Comparison of ENCODE assay signal across 19 cellular contexts in genomic region chr10:34476607-34477006, GRCh38.
DNase-seq lines count a peak whose midpoint lies in the region; ATAC-seq, FAIRE-seq and TF ChIP-seq lines count a peak whose summit lies in the region.
"Had no signal": no experiment of that assay in that cellular context is flagged by ENCODE, and none has a peak within 500 bp of the region (broad histone marks: within the 10 kb centered on the region; RNA-seq: fewer than 3 reads in every experiment).

No MANE protein-coding gene starts in this region.

- no peak for FAIRE-seq in GM12878 (lab: Jason Lieb, UNC)
- FAIRE-seq: D721Med, G401.6, GM12892 had no signal

- H3K36me3 ChIP-seq in breast epithelium (no peaks in the 10 kb centered on the region), GM12878 (ENCODE audit: control insufficient read depth in 2 of 2, insufficient read depth in 2 of 2, low read length in 1 of 2) (no peaks in the 10 kb centered on the region), hepatocyte (replicated peaks; ENCODE audit: insufficient read depth, low read depth) (no peaks in the 10 kb centered on the region)
- H3K36me3 ChIP-seq: BLaER1 treated with 17β-estradiol and CSF1 and Interleukin-3, amounts not matched to agents 10 nM and 100 nM had no signal

- H4K20me1 ChIP-seq in GM12878 (ENCODE audit: control insufficient read depth, insufficient read depth) (no peaks in the 10 kb centered on the region), hepatocyte (ENCODE audit: insufficient read depth, poor library complexity, severe bottlenecking) (no peaks in the 10 kb centered on the region)

- H3K9me3 ChIP-seq in breast epithelium, result no peaks in the 10 kb centered on the region
- H3K9me3 ChIP-seq in GM12878 (replicated peaks; ENCODE audit: control insufficient read depth, insufficient read depth, low read length), result no peaks in the 10 kb centered on the region
- no peaks in the 10 kb centered on the region for H3K9me3 ChIP-seq in hepatocyte (ENCODE audit: low read depth)
- H3K9me3 ChIP-seq: BLaER1 treated with 17β-estradiol and CSF1 and Interleukin-3, amounts not matched to agents 10 nM and 100 nM had no signal

- H3K27me3 Mint-ChIP-seq in MCF 10A (ENCODE audit: insufficient read depth, unreplicated experiment) (no peaks in the 10 kb centered on the region), osteocyte (ENCODE audit: unreplicated experiment) (no peaks in the 10 kb centered on the region), glutamatergic neuron (ENCODE audit: unreplicated experiment) (no peaks in the 10 kb centered on the region)
- no peaks in the 10 kb centered on the region for H3K27me3 Mint-ChIP-seq in activated naive CD4-positive, alpha-beta T cell treated with anti-CD3 and anti-CD28 coated beads, Interleukin-2, amount 10 ng/mL, durations not matched to agents 7 days and 5 days
- H3K27me3 Mint-ChIP-seq: CD4-positive, alpha-beta T cell had no signal

- H3K27ac ChIP-seq in breast epithelium (no peak overlapping the region), GM12878 (ENCODE audit: control insufficient read depth, insufficient read depth) (no peak overlapping the region), hepatocyte (peak overlapping the region; percentile 65)
- H3K27ac ChIP-seq: BLaER1 treated with 17β-estradiol and CSF1 and Interleukin-3, amounts not matched to agents 10 nM and 100 nM had no signal

- no peak for TF ChIP-seq CTCF in MCF 10A (IDR thresholded peaks at IDR 0.05; ENCODE audit: unreplicated experiment)
- no peak for TF ChIP-seq CTCF in breast epithelium (IDR thresholded peaks at IDR 0.05)
- TF ChIP-seq CTCF in GM12878 (IDR thresholded peaks at IDR 0.05 in 2 of 3, conservative IDR thresholded peaks at IDR 0.05 in 1 of 3; ENCODE audit: control insufficient read depth in 2 of 3, extremely low read depth in 1 of 3, insufficient read depth in 1 of 3, low read depth in 3 of 3, low read length in 3 of 3), result no peak
- TF ChIP-seq CTCF in hepatocyte (IDR thresholded peaks at IDR 0.05; ENCODE audit: poor library complexity), result no peak
- TF ChIP-seq CTCF in osteocyte (IDR thresholded peaks at IDR 0.05), result no peak
- TF ChIP-seq CTCF in glutamatergic neuron (IDR thresholded peaks at IDR 0.05; ENCODE audit: partially characterized antibody, unreplicated experiment), result no peak

- no peak overlapping the region for H3K4me3 ChIP-seq in breast epithelium
- no peak overlapping the region for H3K4me3 ChIP-seq in GM12878
- no peak overlapping the region for H3K4me3 ChIP-seq in hepatocyte
- H3K4me3 ChIP-seq: BLaER1 treated with 17β-estradiol and CSF1 and Interleukin-3, amounts not matched to agents 10 nM and 100 nM had no signal

- intact Hi-C loops in MCF 10A (cut with micrococcal nuclease), result no loop called here
- intact Hi-C loops in breast epithelium (cut with DNase I; ENCODE audit: low total_unique reads), result no loop called here
- intact Hi-C loops in GM12878 (cut with micrococcal nuclease; ENCODE audit: unreplicated experiment), result no loop called here

- POLR2A ChIA-PET in MCF 10A (lab: Yijun Ruan, JAX), result no interaction called here
- POLR2A ChIA-PET in GM12878 (lab: Charles Lee), result no interaction called here

- ATAC-seq in GM12878 (peak; percentile 53), GM21825 (IDR thresholded peaks at IDR 0.05; ENCODE audit: unreplicated experiment) (no peak)
- ATAC-seq: HCT116 had no signal

- H3K79me2 ChIP-seq in GM12878 (ENCODE audit: control insufficient read depth, insufficient read depth, low read length) (no peaks in the 10 kb centered on the region), hepatocyte (peaks cover 17% of the 10 kb centered on the region)

- H3K27me3 ChIP-seq in breast epithelium, result no peaks in the 10 kb centered on the region
- H3K27me3 ChIP-seq in GM12878 (replicated peaks in 1 of 2; ENCODE audit: control insufficient read depth in 2 of 2, insufficient read depth in 2 of 2, low read length in 1 of 2), result no peaks in the 10 kb centered on the region
- no peaks in the 10 kb centered on the region for H3K27me3 ChIP-seq in hepatocyte
- H3K27me3 ChIP-seq: BLaER1 treated with 17β-estradiol and CSF1 and Interleukin-3, amounts not matched to agents 10 nM and 100 nM had no signal

- H3K36me3 Mint-ChIP-seq in MCF 10A (ENCODE audit: insufficient read depth, unreplicated experiment), result peaks cover 12% of the 10 kb centered on the region
- H3K36me3 Mint-ChIP-seq in osteocyte (ENCODE audit: unreplicated experiment), result no peaks in the 10 kb centered on the region
- H3K36me3 Mint-ChIP-seq in activated naive CD4-positive, alpha-beta T cell treated with anti-CD3 and anti-CD28 coated beads, Interleukin-2, amount 10 ng/mL, durations not matched to agents 7 days and 5 days, result no peaks in the 10 kb centered on the region
- H3K36me3 Mint-ChIP-seq in glutamatergic neuron (ENCODE audit: unreplicated experiment), result no peaks in the 10 kb centered on the region

- whole genome bisulfite sequencing in GM12878 (ENCODE audit: insufficient coverage, insufficient replicate concordance, low lambda C conversion rate, missing lambda C conversion rate), result 14% methylated on average over 3 of the region's 3 CpGs
- 93% methylated on average over 3 of the region's 3 CpGs for WGBS in hepatocyte (ENCODE audit: low lambda C conversion rate, missing lambda C conversion rate)

- TF ChIP-seq POLR2A in breast epithelium (IDR thresholded peaks at IDR 0.05), result no peak
- TF ChIP-seq POLR2A in GM12878 (IDR thresholded peaks at IDR 0.05; ENCODE audit: low read depth, low read length), result no peak

- H3K4me3 Mint-ChIP-seq in MCF 10A (ENCODE audit: unreplicated experiment) (no peak overlapping the region), osteocyte (ENCODE audit: unreplicated experiment) (no peak overlapping the region), glutamatergic neuron (ENCODE audit: unreplicated experiment) (no peak overlapping the region)
- H3K4me3 Mint-ChIP-seq in activated naive CD4-positive, alpha-beta T cell treated with anti-CD3 and anti-CD28 coated beads, Interleukin-2, amount 10 ng/mL, durations not matched to agents 7 days and 5 days, result no peak overlapping the region
- H3K4me3 Mint-ChIP-seq: CD4-positive, alpha-beta T cell had no signal

- H3K9ac ChIP-seq in GM12878 (ENCODE audit: control insufficient read depth, insufficient read depth, low read length), result no peak overlapping the region
- H3K9ac ChIP-seq: BLaER1 treated with 17β-estradiol and CSF1 and Interleukin-3, amounts not matched to agents 10 nM and 100 nM had no signal

- H3K4me1 ChIP-seq in breast epithelium (no peaks in the 10 kb centered on the region), GM12878 (ENCODE audit: control insufficient read depth, insufficient read depth, low read length) (no peaks in the 10 kb centered on the region), hepatocyte (ENCODE audit: insufficient read depth) (peaks cover 27% of the 10 kb centered on the region)
- H3K4me1 ChIP-seq: BLaER1 treated with 17β-estradiol and CSF1 and Interleukin-3, amounts not matched to agents 10 nM and 100 nM had no signal

- H3K4me2 ChIP-seq in GM12878 (ENCODE audit: control insufficient read depth, insufficient read depth) (no peak overlapping the region), hepatocyte (no peak overlapping the region)
- H3K4me2 ChIP-seq: BLaER1 treated with 17β-estradiol and CSF1 and Interleukin-3, amounts not matched to agents 10 nM and 100 nM had no signal

- H3K4me1 Mint-ChIP-seq in MCF 10A (ENCODE audit: insufficient read depth, unreplicated experiment) (peaks cover 27% of the 10 kb centered on the region), osteocyte (ENCODE audit: unreplicated experiment) (peaks cover 48% of the 10 kb centered on the region), glutamatergic neuron (ENCODE audit: low read depth, unreplicated experiment) (no peaks in the 10 kb centered on the region)
- no peaks in the 10 kb centered on the region for H3K4me1 Mint-ChIP-seq in activated naive CD4-positive, alpha-beta T cell treated with anti-CD3 and anti-CD28 coated beads, Interleukin-2, amount 10 ng/mL, durations not matched to agents 7 days and 5 days

- DNase-seq in MCF 10A (ENCODE audit: unreplicated experiment) (no peak), breast epithelium (ENCODE audit: low spot score in 2 of 2) (no peak), GM12878 (ENCODE audit: low read depth, low spot score) (no peak), hepatocyte (ENCODE audit: low spot score) (no peak), osteocyte (ENCODE audit: extremely low spot score, unreplicated experiment) (no peak), glutamatergic neuron (no peak)
- no peak for DNase-seq in activated naive CD4-positive, alpha-beta T cell treated with anti-CD3 and anti-CD28 coated beads, Interleukin-2, amount 10 ng/mL, durations not matched to agents 7 days and 5 days
- DNase-seq: 8988T; ACHN; CD4-positive, alpha-beta T cell; DMS79 treated with DMSO at 0.1 percent for 48 hours; EL; IMR-90 had no signal

- CTCF ChIA-PET in MCF 10A (lab: Yijun Ruan, JAX) (no interaction called here), GM12878 (lab: Yijun Ruan, JAX) (no interaction called here)
- CTCF ChIA-PET in activated naive CD4-positive, alpha-beta T cell treated with anti-CD3 and anti-CD28 coated beads, Interleukin-2, amount 10 ng/mL, durations not matched to agents 7 days and 5 days (lab: Charles Lee), result no interaction called here

- no peak for TF ChIP-seq RAD21 in GM12878 (IDR thresholded peaks at IDR 0.05; ENCODE audit: insufficient read depth, low read depth, low read length)

- SMC1A ChIA-PET in GM12878 (lab: Charles Lee; ENCODE audit: uncharacterized antibody, unreplicated experiment), result interaction anchor here (1.2 to 2.2 kb wide), 3 partner anchors 9 to 18 kb away, joined by 4 to 8 read pairs (median 6); no protein-coding TSS in a partner anchor

- H3K9me2 ChIP-seq in hepatocyte (replicated peaks; ENCODE audit: insufficient read depth), result no peaks in the 10 kb centered on the region

- H3K27ac Mint-ChIP-seq in MCF 10A (ENCODE audit: low read depth, unreplicated experiment), result peak overlapping the region; percentile 40
- peak overlapping the region; percentile 82 for H3K27ac Mint-ChIP-seq in osteocyte (ENCODE audit: unreplicated experiment)
- H3K27ac Mint-ChIP-seq in activated naive CD4-positive, alpha-beta T cell treated with anti-CD3 and anti-CD28 coated beads, Interleukin-2, amount 10 ng/mL, durations not matched to agents 7 days and 5 days, result no peak overlapping the region
- H3K27ac Mint-ChIP-seq in glutamatergic neuron (ENCODE audit: unreplicated experiment), result no peak overlapping the region
- H3K27ac Mint-ChIP-seq: CD4-positive, alpha-beta T cell had no signal

- no peak for TF ChIP-seq EP300 in GM12878 (IDR thresholded peaks at IDR 0.05; ENCODE audit: borderline replicate concordance in 1 of 2, control insufficient read depth in 1 of 2, low read depth in 2 of 2, low read length in 2 of 2)

- in situ Hi-C loops in GM12878 (cut with MboI), result no loop called here

- BruUV-seq in MCF 10A (replicated peaks; lab: Mats Ljungman, UMichigan) (no TSS peak), GM12878 (replicated peaks; lab: Mats Ljungman, UMichigan) (no TSS peak)

- H2AFZ ChIP-seq in GM12878 (ENCODE audit: control insufficient read depth, low read depth, low read length) (no peak overlapping the region), hepatocyte (no peak overlapping the region)

- RAD21 ChIA-PET in GM12878 (lab: Charles Lee; ENCODE audit: unreplicated experiment), result no interaction called here

- H3K9me3 Mint-ChIP-seq in MCF 10A (ENCODE audit: unreplicated experiment), result no peaks in the 10 kb centered on the region
- H3K9me3 Mint-ChIP-seq in osteocyte (ENCODE audit: unreplicated experiment), result no peaks in the 10 kb centered on the region
- H3K9me3 Mint-ChIP-seq in activated naive CD4-positive, alpha-beta T cell treated with anti-CD3 and anti-CD28 coated beads, Interleukin-2, amount 10 ng/mL, durations not matched to agents 7 days and 5 days, result no peaks in the 10 kb centered on the region
- no peaks in the 10 kb centered on the region for H3K9me3 Mint-ChIP-seq in glutamatergic neuron (ENCODE audit: unreplicated experiment)
- H3K9me3 Mint-ChIP-seq: CD4-positive, alpha-beta T cell had no signal

Comparison
In these comparisons a context has a peak if more than half of its experiments do, and no peak if none do; other contexts are left out.
1. H3K27ac Mint-ChIP-seq: peak in MCF 10A (single experiment) and osteocyte (single experiment); none in activated naive CD4-positive, alpha-beta T cell treated with anti-CD3 and anti-CD28 coated beads, Interleukin-2, amount 10 ng/mL, durations not matched to agents 7 days and 5 days (single experiment) and glutamatergic neuron (single experiment).